In the genomic region with DNA sequence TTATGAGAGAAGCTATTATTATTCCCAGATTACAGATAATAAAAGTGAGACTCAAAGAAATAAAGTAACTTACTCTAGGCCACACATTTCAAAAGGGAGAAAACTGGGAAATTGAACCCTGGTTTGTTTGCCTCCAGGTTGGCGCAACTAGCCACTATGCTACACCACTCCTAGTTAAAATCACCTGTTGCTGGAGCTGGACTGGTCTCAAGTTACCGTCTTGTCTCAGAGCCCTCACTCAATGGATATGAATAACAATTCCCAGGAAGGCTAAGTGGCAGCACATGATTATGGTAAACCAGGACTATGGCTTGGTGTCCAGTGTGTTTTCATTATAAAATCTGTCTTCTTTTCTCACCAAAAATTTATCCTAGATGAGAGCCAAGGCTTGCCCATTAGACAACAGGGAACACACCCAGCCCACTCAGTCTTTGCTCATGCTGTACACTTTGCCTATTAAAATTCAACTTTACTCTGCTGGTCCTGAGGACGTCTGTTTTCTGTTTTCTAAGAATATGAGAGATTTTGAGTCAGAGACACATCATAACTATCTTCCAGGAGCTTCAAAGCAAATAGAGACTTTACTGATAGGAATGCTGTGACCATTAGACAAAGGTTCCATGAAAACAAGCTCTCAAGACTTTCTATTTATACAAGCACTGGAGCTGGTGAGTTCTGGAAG, we compare ENCODE assay signal across 15 cellular contexts.
"Had no signal": no experiment of that assay in that cellular context is flagged by ENCODE, and none has a peak within 500 bp of the region (broad histone marks: within the 10 kb centered on the region; RNA-seq: fewer than 3 reads in every experiment).

No MANE protein-coding gene starts in this region.

- H3K9me3 ChIP-seq: colonic mucosa, prostate gland, stomach, testis had no signal

- DNase-seq: activated B cell treated with CpG ODN at 0.5 μM for 24 hours; activated CD4-positive, alpha-beta T cell treated with anti-CD3 and anti-CD28 coated beads for 4 hours; activated CD8-positive, alpha-beta T cell treated with anti-CD3 and anti-CD28 coated beads, Interleukin-2, amount 10 ng/mL, durations not matched to agents 7 days and 5 days; activated naive CD4-positive, alpha-beta T cell treated with anti-CD3 and anti-CD28 coated beads for 36 hours; activated T-cell treated with anti-CD3 and anti-CD28 coated beads, Interleukin-2, amount 50 U/mL, for 24 hours; colonic mucosa; immature natural killer cell; kidney glomerular epithelial cell; left ventricle myocardium superior; right cardiac atrium; stimulated activated CD4-positive, alpha-beta T cell treated with anti-CD3 and anti-CD28 coated beads, Interleukin-4, amount 100 ng/mL, for 1 hour; stomach; testis had no signal

- H3K27ac ChIP-seq: colonic mucosa, prostate gland, skin epidermis, stomach, testis had no signal

- H3K36me3 ChIP-seq: colonic mucosa, prostate gland, stomach had no signal

- H3K27me3 ChIP-seq: colonic mucosa, stomach, testis had no signal

- H3K4me1 ChIP-seq: colonic mucosa, prostate gland, stomach, testis had no signal

- H3K4me3 ChIP-seq: colonic mucosa, prostate gland, skin epidermis, stomach, testis had no signal
